In genomic region chr19:48108997-48109782, GRCh38 we compare ENCODE assay signal across 1 cellular context.
A peak's percentile ranks its signal among the peaks of the same experiment; 100 is the strongest.
TF ChIP-seq lines count a peak whose summit lies in the region.

No MANE protein-coding gene starts in this region.

TF ChIP-seq in HepG2, 621 proteins besides CTCF, POLR2A, EP300 and RAD21 (continued from another document):
- TF ChIP-seq ZNF770 (CRISPR knock-in tag; IDR thresholded peaks at IDR 0.05) = peak; percentile 76
- TF ChIP-seq JUNB (CRISPR knock-in tag; IDR thresholded peaks at IDR 0.05; ENCODE audit: borderline replicate concordance) = no peak
- TF ChIP-seq ZNF275 (CRISPR knock-in tag; IDR thresholded peaks at IDR 0.05; ENCODE audit: borderline replicate concordance) = no peak
TF ChIP-seq in HepG2: peak in this region for 1.
